In genomic region chr18:79466591-79466990, GRCh38 we compare ENCODE assay signal across 13 cellular contexts.
A peak's percentile ranks its signal among the peaks of the same experiment; 100 is the strongest.
DNase-seq lines count a peak whose midpoint lies in the region; ATAC-seq and TF ChIP-seq lines count a peak whose summit lies in the region.
"Had no signal": no experiment of that assay in that cellular context is flagged by ENCODE, and none has a peak within 500 bp of the region (broad histone marks: within the 10 kb centered on the region; RNA-seq: fewer than 3 reads in every experiment).

No MANE protein-coding gene starts in this region.

- ATAC-seq in GM18517 (IDR thresholded peaks at IDR 0.05; ENCODE audit: unreplicated experiment), result peak; percentile 48
- ATAC-seq in GM21529 (IDR thresholded peaks at IDR 0.05; ENCODE audit: unreplicated experiment), result peak; percentile 36
- peak; percentile 55 for ATAC-seq in HG03521 (IDR thresholded peaks at IDR 0.05; ENCODE audit: unreplicated experiment)
- peak; percentile 60 for ATAC-seq in mucosa of descending colon

- intact Hi-C loops in mucosa of descending colon (cut with DNase I, micrococcal nuclease), result no loop called here

- no peaks in the 10 kb centered on the region for H3K9me3 ChIP-seq in mucosa of descending colon
- H3K9me3 ChIP-seq: left ventricle myocardium inferior, pancreas, tibial artery had no signal

- H3K36me3 ChIP-seq in mucosa of descending colon (ENCODE audit: low read depth), result no peaks in the 10 kb centered on the region
- H3K36me3 ChIP-seq: pancreas had no signal

- TF ChIP-seq CTCF in mucosa of descending colon (IDR thresholded peaks at IDR 0.05), result no peak

- no peak overlapping the region for H3K4me3 ChIP-seq in mucosa of descending colon
- H3K4me3 ChIP-seq: left ventricle myocardium inferior, pancreas, tibial artery had no signal

- H3K4me1 ChIP-seq in mucosa of descending colon (ENCODE audit: low read depth), result no peaks in the 10 kb centered on the region
- H3K4me1 ChIP-seq: pancreas had no signal

- peak in 1 of 3 donors; percentile 72 for DNase-seq in mucosa of descending colon
- DNase-seq in mesenteric fat pad (ENCODE audit: low spot score), result no peak
- DNase-seq in islet precursor cell, result no peak
- no peak for DNase-seq in NCI-H82 (lab: John Stamatoyannopoulos, UW)
- DNase-seq in MV-4-11 (lab: John Stamatoyannopoulos, UW), result no peak
- DNase-seq: dermis blood vessel endothelial cell; left ventricle myocardium inferior; stimulated activated CD4-positive, alpha-beta T cell treated with anti-CD3 and anti-CD28 coated beads, Interleukin-2, amount 100 ng/mL, for 24 hours; tibial artery had no signal
